ENCODE assay signal across 26 cellular contexts in the genomic region with DNA sequence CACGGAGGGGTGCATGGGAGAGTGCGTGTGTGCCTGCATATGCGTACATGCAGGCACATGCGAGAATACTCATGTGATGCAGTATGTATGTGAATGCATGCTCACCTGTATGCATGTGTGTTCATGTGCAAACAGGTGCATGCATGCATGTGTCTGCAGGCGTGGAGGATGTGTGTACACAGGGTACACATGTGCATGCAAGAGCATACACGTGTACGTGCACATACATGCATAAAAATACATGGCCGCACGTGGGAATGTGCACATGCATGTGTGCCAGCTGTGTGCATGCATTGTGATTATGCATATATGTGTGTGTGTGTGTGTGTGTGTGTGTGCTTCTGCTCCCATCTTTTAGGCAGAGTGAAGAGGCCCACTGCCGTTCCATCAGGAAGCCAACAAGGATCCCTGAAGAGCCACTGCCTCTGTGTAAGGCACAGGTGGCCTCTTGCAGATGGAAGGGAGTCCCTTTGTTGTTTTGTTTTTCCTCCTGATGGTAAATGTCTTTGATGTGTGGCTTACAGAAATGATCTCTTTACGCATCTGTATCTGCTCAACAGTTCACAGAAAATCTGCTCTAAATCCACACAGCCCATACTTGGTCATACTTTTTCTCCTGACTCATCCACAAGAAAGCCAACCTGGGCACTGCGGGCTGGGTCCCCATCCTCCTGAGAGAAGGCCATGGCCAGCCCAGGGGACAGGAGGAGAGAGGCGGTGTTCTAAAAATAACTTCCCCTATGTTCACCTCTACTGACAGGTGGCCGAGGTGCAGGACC. TPM values are rescaled to one million over a fixed set of nuclear protein-coding genes. Genes with fewer than 3 reads are reported as not detected.
A peak's percentile ranks its signal among the peaks of the same experiment; 100 is the strongest.
DNase-seq lines count a peak whose midpoint lies in the region; ATAC-seq lines count a peak whose summit lies in the region.
"Had no signal": no experiment of that assay in that cellular context is flagged by ENCODE, and none has a peak within 500 bp of the region (broad histone marks: within the 10 kb centered on the region; RNA-seq: fewer than 3 reads in every experiment).

No MANE protein-coding gene starts in this region.

- H3K4me1 ChIP-seq in CD8-positive, alpha-beta memory T cell (ENCODE audit: insufficient read depth, low read length), result peaks cover 90% of the 10 kb centered on the region
- H3K4me1 ChIP-seq in neuronal stem cell (ENCODE audit: control insufficient read depth in 2 of 2, insufficient read depth in 1 of 2, low read depth in 1 of 2, low read length in 2 of 2), result no peaks in the 10 kb centered on the region

- peaks cover 55% of the 10 kb centered on the region for H3K4me1 Mint-ChIP-seq in activated naive CD4-positive, alpha-beta T cell treated with anti-CD3 and anti-CD28 coated beads for 36 hours (ENCODE audit: low read depth)
- peaks cover 33 to 52% (median 48%) of the 10 kb centered on the region in 3 donors for H3K4me1 Mint-ChIP-seq in CD8-positive, alpha-beta memory T cell
- H3K4me1 Mint-ChIP-seq in activated T-helper 17 cell treated with anti-CD3 and anti-CD28 coated beads, Interleukin-2, amount 50 U/mL, for 72 hours, result peaks cover 55% of the 10 kb centered on the region

- H3K36me3 ChIP-seq in CD8-positive, alpha-beta memory T cell (ENCODE audit: insufficient read depth, low read length), result peaks cover 5% of the 10 kb centered on the region
- H3K36me3 ChIP-seq in neuronal stem cell (replicated peaks in 1 of 2; ENCODE audit: control insufficient read depth in 2 of 2, insufficient read depth in 2 of 2, low read length in 2 of 2), result peaks cover 27 to 77% of the 10 kb centered on the region in 2 donors

- intact Hi-C loops in activated naive CD4-positive, alpha-beta T cell treated with anti-CD3 and anti-CD28 coated beads for 36 hours (cut with micrococcal nuclease), result no loop called here

- H3K9me3 ChIP-seq in CD8-positive, alpha-beta memory T cell (ENCODE audit: low read length), result no peaks in the 10 kb centered on the region
- no peaks in the 10 kb centered on the region for H3K9me3 ChIP-seq in neuronal stem cell (replicated peaks in 1 of 2; ENCODE audit: control insufficient read depth in 2 of 2, insufficient read depth in 1 of 2, low read depth in 1 of 2, low read length in 2 of 2)
- H3K9me3 ChIP-seq: sigmoid colon had no signal

- H3K27ac Mint-ChIP-seq in activated naive CD4-positive, alpha-beta T cell treated with anti-CD3 and anti-CD28 coated beads for 36 hours, result peak overlapping the region; percentile 48
- H3K27ac Mint-ChIP-seq in CD8-positive, alpha-beta memory T cell, result peak overlapping the region; percentile 84 to 95 (median 91)
- H3K27ac Mint-ChIP-seq in activated T-helper 17 cell treated with anti-CD3 and anti-CD28 coated beads, Interleukin-2, amount 50 U/mL, for 72 hours, result no peak overlapping the region
- H3K27ac Mint-ChIP-seq: activated CD4-positive, alpha-beta memory T cell treated with anti-CD3 and anti-CD28 coated beads, Interleukin-2, amount 10 ng/mL, durations not matched to agents 7 days and 5 days; activated T-helper 2 cell treated with anti-CD3 and anti-CD28 coated beads, Interferon-gamma antibody, Interleukin-2, Interleukin-4, amounts not matched to agents 10 μg/mL and 5 μg/mL and 100 μg/mL, durations not matched to agents 14 hours and 24 hours and 36 hours had no signal

- no peak overlapping the region for H2AFZ ChIP-seq in neuronal stem cell (ENCODE audit: low read length)
- H2AFZ ChIP-seq: parathyroid adenoma had no signal

- no peak for DNase-seq in activated naive CD4-positive, alpha-beta T cell treated with anti-CD3 and anti-CD28 coated beads for 36 hours
- no peak for DNase-seq in activated naive CD4-positive, alpha-beta T cell (lab: John Stamatoyannopoulos, UW)
- DNase-seq in CD8-positive, alpha-beta memory T cell, result peak in 1 of 5 donors; percentile 39
- no peak for DNase-seq in neuronal stem cell (ENCODE audit: low spot score)
- DNase-seq in NCI-H2171 treated with DMSO at 0.1 percent for 48 hours (lab: John Stamatoyannopoulos, UW), result no peak
- DNase-seq: ACHN; activated CD4-positive, alpha-beta memory T cell treated with anti-CD3 and anti-CD28 coated beads, Interleukin-2, amount 10 ng/mL, durations not matched to agents 7 days and 5 days; central memory CD4-positive, alpha-beta T cell; DMS 273 treated with DMSO at 0.1 percent for 48 hours; left cardiac atrium; mesendoderm; MM.1S; NCI-H1417 treated with DMSO at 0.1 percent for 48 hours; NCI-H524 treated with DMSO at 0.1 percent for 48 hours; sigmoid colon; substantia nigra had no signal

- H3K27ac ChIP-seq in CD8-positive, alpha-beta memory T cell (ENCODE audit: low read depth, low read length), result no peak overlapping the region
- no peak overlapping the region for H3K27ac ChIP-seq in neuronal stem cell (replicated peaks; ENCODE audit: low read length)
- H3K27ac ChIP-seq: C4-2B, parathyroid adenoma, sigmoid colon, SK-N-MC had no signal

- peak overlapping the region; percentile 54 for H2BK5ac ChIP-seq in neuronal stem cell (ENCODE audit: low read length)

- no peak overlapping the region for H3K9ac ChIP-seq in neuronal stem cell (ENCODE audit: low read depth, low read length, poor library complexity)
- H3K9ac ChIP-seq: parathyroid adenoma had no signal

- peaks cover 7% of the 10 kb centered on the region for H3K27me3 Mint-ChIP-seq in activated naive CD4-positive, alpha-beta T cell treated with anti-CD3 and anti-CD28 coated beads for 36 hours (ENCODE audit: low read depth)
- peaks cover 0 to 1% of the 10 kb centered on the region in 2 donors for H3K27me3 Mint-ChIP-seq in CD8-positive, alpha-beta memory T cell
- peaks cover 3% of the 10 kb centered on the region for H3K27me3 Mint-ChIP-seq in activated T-helper 17 cell treated with anti-CD3 and anti-CD28 coated beads, Interleukin-2, amount 50 U/mL, for 72 hours
- H3K27me3 Mint-ChIP-seq: activated CD4-positive, alpha-beta memory T cell treated with anti-CD3 and anti-CD28 coated beads, Interleukin-2, amount 10 ng/mL, durations not matched to agents 7 days and 5 days had no signal

- H3K27me3 ChIP-seq in CD8-positive, alpha-beta memory T cell (ENCODE audit: insufficient read depth, low read length, poor library complexity, severe bottlenecking), result no peaks in the 10 kb centered on the region
- H3K27me3 ChIP-seq in neuronal stem cell (ENCODE audit: control insufficient read depth in 3 of 3, insufficient read depth in 3 of 3, low read depth in 1 of 3, low read length in 3 of 3), result no peaks in the 10 kb centered on the region
- H3K27me3 ChIP-seq: sigmoid colon had no signal

- peak overlapping the region; percentile 2 for H3K4me3 ChIP-seq in CD8-positive, alpha-beta memory T cell (ENCODE audit: low read length)
- peak overlapping the region in 1 of 2 donors; percentile 15 for H3K4me3 ChIP-seq in neuronal stem cell (ENCODE audit: low read length in 2 of 2)
- H3K4me3 ChIP-seq: K562, sigmoid colon, SK-N-MC had no signal

- no peak overlapping the region for H2AK5ac ChIP-seq in neuronal stem cell (ENCODE audit: low read depth, low read length)

- no peak overlapping the region for H3K23ac ChIP-seq in neuronal stem cell (ENCODE audit: low read depth, low read length, poor library complexity)

- H3K79me1 ChIP-seq in neuronal stem cell (ENCODE audit: low read depth, low read length), result peaks cover 4% of the 10 kb centered on the region

- no peak overlapping the region for H3K14ac ChIP-seq in neuronal stem cell (ENCODE audit: low read length)

- CTCF ChIA-PET in activated naive CD4-positive, alpha-beta T cell treated with anti-CD3 and anti-CD28 coated beads for 36 hours (lab: Charles Lee), result interaction anchor here (0.6 to 2.9 kb wide), 7 partner anchors 7 to 129 kb away, joined by 3 to 22 read pairs (median 3); no protein-coding TSS in a partner anchor
- CTCF ChIA-PET in CD8-positive, alpha-beta memory T cell (lab: Charles Lee), result interaction anchor here (1.1 to 15.2 kb wide), 5 partner anchors 7 to 128 kb away, joined by 3 to 403 read pairs (median 61); partner anchors contain the start of gene KLF2

- peaks cover 21% of the 10 kb centered on the region for H3K36me3 Mint-ChIP-seq in activated naive CD4-positive, alpha-beta T cell treated with anti-CD3 and anti-CD28 coated beads for 36 hours (ENCODE audit: low read depth)
- peaks cover 0 to 33% (median 5%) of the 10 kb centered on the region in 3 donors for H3K36me3 Mint-ChIP-seq in CD8-positive, alpha-beta memory T cell
- H3K36me3 Mint-ChIP-seq in activated T-helper 17 cell treated with anti-CD3 and anti-CD28 coated beads, Interleukin-2, amount 50 U/mL, for 72 hours (ENCODE audit: low read depth), result peaks cover 32% of the 10 kb centered on the region

- no peak overlapping the region for H2BK12ac ChIP-seq in neuronal stem cell (ENCODE audit: low read length)

- WGBS in neuronal stem cell (ENCODE audit: extremely low coverage in 2 of 2, insufficient read length in 2 of 2, insufficient replicate concordance in 1 of 2), 2 donors, result no CpG with 5 or more reads among the region's 14 CpGs

- no peak overlapping the region for H3K4me3 Mint-ChIP-seq in activated naive CD4-positive, alpha-beta T cell treated with anti-CD3 and anti-CD28 coated beads for 36 hours
- H3K4me3 Mint-ChIP-seq in CD8-positive, alpha-beta memory T cell, result peak overlapping the region; percentile 34 to 81 (median 67)
- H3K4me3 Mint-ChIP-seq in activated T-helper 17 cell treated with anti-CD3 and anti-CD28 coated beads, Interleukin-2, amount 50 U/mL, for 72 hours, result peak overlapping the region; percentile 24
- H3K4me3 Mint-ChIP-seq: H9, WTC11 had no signal

- no peak overlapping the region for H4K8ac ChIP-seq in neuronal stem cell (ENCODE audit: low read depth, low read length)

- no peaks in the 10 kb centered on the region for H3K9me3 Mint-ChIP-seq in activated naive CD4-positive, alpha-beta T cell treated with anti-CD3 and anti-CD28 coated beads for 36 hours
- H3K9me3 Mint-ChIP-seq in CD8-positive, alpha-beta memory T cell, result no peaks in the 10 kb centered on the region
- H3K9me3 Mint-ChIP-seq in activated T-helper 17 cell treated with anti-CD3 and anti-CD28 coated beads, Interleukin-2, amount 50 U/mL, for 72 hours, result no peaks in the 10 kb centered on the region
- H3K9me3 Mint-ChIP-seq: activated CD4-positive, alpha-beta memory T cell treated with anti-CD3 and anti-CD28 coated beads, Interleukin-2, amount 10 ng/mL, durations not matched to agents 7 days and 5 days; activated T-helper 2 cell treated with anti-CD3 and anti-CD28 coated beads, Interferon-gamma antibody, Interleukin-2, Interleukin-4, amounts not matched to agents 10 μg/mL and 5 μg/mL and 100 μg/mL, durations not matched to agents 14 hours and 24 hours and 36 hours; H9; WTC11 had no signal

- H4K91ac ChIP-seq in neuronal stem cell (ENCODE audit: low read depth, low read length, poor library complexity), result no peak overlapping the region

- no peak overlapping the region for H3K18ac ChIP-seq in neuronal stem cell (ENCODE audit: low read length)

- H3K4ac ChIP-seq in neuronal stem cell (ENCODE audit: low read length), result no peak overlapping the region

- POLR2A ChIA-PET in CD8-positive, alpha-beta memory T cell (lab: Charles Lee), result interaction anchor here (1.8 to 20.9 kb wide), 4 partner anchors 7 to 48 kb away, joined by 14 to 1176 read pairs (median 106); partner anchors contain the start of gene KLF2

- no peak for ATAC-seq in activated T-helper 17 cell treated with anti-CD3 and anti-CD28 coated beads, Interleukin-2, amount 50 U/mL, for 72 hours (replicated peaks)
- ATAC-seq in GM19467 (IDR thresholded peaks at IDR 0.05; ENCODE audit: unreplicated experiment), result no peak
- ATAC-seq in HG03521 (IDR thresholded peaks at IDR 0.05; ENCODE audit: unreplicated experiment), result no peak
- ATAC-seq: K562, WTC11 had no signal

- no peak overlapping the region for H2BK15ac ChIP-seq in neuronal stem cell (ENCODE audit: low read length)

- no peak overlapping the region for H2BK120ac ChIP-seq in neuronal stem cell (ENCODE audit: low read depth, low read length)

- no peak overlapping the region for H3K4me2 ChIP-seq in neuronal stem cell (ENCODE audit: insufficient read depth, low read length, poor library complexity, severe bottlenecking)

RNA-seq across cellular contexts. Expression of gene KLF2, which starts 50.7 kb away (rescaled TPM):
- total RNA-seq in activated naive CD4-positive, alpha-beta T cell treated with anti-CD3 and anti-CD28 coated beads for 36 hours, result under 1 TPM; 0.22 to 0.69 TPM
- total RNA-seq in CD8-positive, alpha-beta memory T cell, result 10 to 100 TPM; 33.7 to 37.5 TPM
- polyA plus RNA-seq in CD8-positive, alpha-beta memory T cell, result 219 TPM
- total RNA-seq in activated T-helper 17 cell treated with anti-CD3 and anti-CD28 coated beads, Interleukin-2, amount 50 U/mL, for 72 hours, result 1 to 10 TPM; 1.9 to 9.9 TPM
- 0.13 TPM for polyA plus RNA-seq in neuronal stem cell (2013, experiment 1 of 2)
- 0.12 TPM for polyA plus RNA-seq in neuronal stem cell (2013, experiment 2 of 2)
- polyA plus RNA-seq: K562 had no signal
